In the genomic region with DNA sequence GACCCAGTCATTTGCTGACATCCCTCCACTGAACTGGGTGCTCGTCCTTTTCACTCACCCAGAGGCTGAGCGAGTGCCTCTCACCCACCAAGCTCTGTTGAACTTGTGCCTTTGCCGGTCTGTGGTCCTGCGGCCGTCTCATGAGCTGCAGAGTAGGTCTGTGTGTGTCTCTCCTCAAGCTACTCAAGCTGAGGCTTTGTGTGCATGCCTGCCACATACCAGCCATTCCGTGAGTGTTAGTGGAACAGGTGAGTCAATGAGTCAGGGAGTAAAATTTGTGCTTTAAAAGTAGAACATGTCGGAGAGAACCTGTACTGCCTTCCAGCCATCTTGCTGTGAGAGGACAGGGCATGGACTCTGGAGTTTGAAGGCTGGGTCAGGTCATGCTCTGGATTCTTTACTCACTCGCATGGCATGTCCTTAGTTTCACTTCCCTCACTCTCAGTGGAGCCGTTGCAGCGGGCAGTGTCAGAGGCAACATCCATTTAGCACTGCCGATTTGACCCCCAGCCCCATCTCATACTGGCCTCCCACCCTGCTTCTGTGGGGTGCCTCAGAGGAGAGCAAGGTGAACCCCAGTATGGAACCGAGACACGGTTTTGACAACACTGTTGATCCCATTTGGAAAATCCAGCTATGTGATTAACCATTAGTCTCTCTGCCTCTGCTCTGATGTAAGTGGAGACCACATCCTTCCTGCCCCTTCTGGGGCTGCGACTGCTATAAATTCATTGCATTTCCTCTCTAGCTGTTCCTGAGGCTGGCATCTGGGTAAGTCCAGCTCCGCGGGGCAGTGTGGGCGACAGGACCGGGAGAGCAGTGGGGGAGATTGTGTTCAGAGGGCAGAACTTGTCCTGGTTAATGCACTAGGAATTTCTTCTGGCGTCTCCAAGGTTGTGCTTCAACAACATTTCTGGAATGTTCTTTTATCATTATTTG, we compare ENCODE assay signal across 8 cellular contexts. TPM values are rescaled to one million over a fixed set of nuclear protein-coding genes. Genes with fewer than 3 reads are reported as not detected.
DNase-seq lines count a peak whose midpoint lies in the region; ATAC-seq lines count a peak whose summit lies in the region.

Gene NLRP3 (plus strand): TSS at position 751 of the 939 bp plus-strand sequence. CDS start 2,628 bp downstream, outside the sequence.

- peaks cover 53% of the 10 kb centered on the region for H3K4me1 Mint-ChIP-seq in activated T-cell treated with anti-CD3 and anti-CD28 coated beads, Interleukin-2, amount 50 U/mL, for 4 hours (ENCODE audit: low read depth)

- 64% methylated on average over 19 of the region's 19 CpGs for WGBS in right cardiac atrium

- no peak within 1 kb of the TSS for H3K4me3 ChIP-seq in right cardiac atrium (ENCODE audit: low read length)

- H3K4me3 Mint-ChIP-seq in activated T-cell treated with anti-CD3 and anti-CD28 coated beads, Interleukin-2, amount 50 U/mL, for 4 hours, result peak within 1 kb of the TSS; percentile 81

- intact Hi-C loops in right cardiac atrium (cut with DNase I), result no loop called here

- DNase-seq in NOMO-1 treated with dmso at 0.1 percent for 144 hours (lab: John Stamatoyannopoulos, UW; ENCODE audit: unreplicated experiment), result peak; percentile 80
- peak; percentile 29 for DNase-seq in activated T-cell treated with anti-CD3 and anti-CD28 coated beads, Interleukin-2, amount 50 U/mL, for 4 hours
- peak in 2 of 3 donors; percentile 54 to 66 for DNase-seq in right cardiac atrium
- DNase-seq in stimulated activated CD8-positive, alpha-beta memory T cell treated with anti-CD3 and anti-CD28 coated beads, Interleukin-12 subunit alpha, Interleukin-12 subunit beta, amount 100 ng/mL, for 4 hours (ENCODE audit: low read depth), result peak; percentile 16
- DNase-seq in middle frontal gyrus (ENCODE audit: extremely low spot score, low spot score), result no peak
- DNase-seq in amniotic stem cell (lab: John Stamatoyannopoulos, UW), result no peak

- no peaks in the 10 kb centered on the region for H3K27me3 ChIP-seq in right cardiac atrium (ENCODE audit: control insufficient read depth, insufficient read depth)

- H3K9me3 ChIP-seq in right cardiac atrium (ENCODE audit: control insufficient read depth, low read length), result no peaks in the 10 kb centered on the region

- peaks cover 11% of the 10 kb centered on the region for H3K36me3 Mint-ChIP-seq in activated T-cell treated with anti-CD3 and anti-CD28 coated beads, Interleukin-2, amount 50 U/mL, for 4 hours (ENCODE audit: insufficient read depth)

- H3K9me3 Mint-ChIP-seq in activated T-cell treated with anti-CD3 and anti-CD28 coated beads, Interleukin-2, amount 50 U/mL, for 4 hours, result no peaks in the 10 kb centered on the region

- no peaks in the 10 kb centered on the region for H3K27me3 Mint-ChIP-seq in activated T-cell treated with anti-CD3 and anti-CD28 coated beads, Interleukin-2, amount 50 U/mL, for 4 hours (ENCODE audit: low read depth)

- no peak within 1 kb of the TSS for H3K27ac ChIP-seq in right cardiac atrium (ENCODE audit: low read length)

- ATAC-seq in GM21529 (IDR thresholded peaks at IDR 0.05; ENCODE audit: unreplicated experiment) (peak; percentile 55), right cardiac atrium (peak; percentile 73 to 83), HG03342 (IDR thresholded peaks at IDR 0.05; ENCODE audit: unreplicated experiment) (no peak)
- ATAC-seq in activated T-cell treated with anti-CD3 and anti-CD28 coated beads, Interleukin-2, amount 50 U/mL, for 4 hours, result peak; percentile 65 to 75

- H3K4me1 ChIP-seq in right cardiac atrium (ENCODE audit: control insufficient read depth, insufficient read depth, low read length), result no peaks in the 10 kb centered on the region

RNA-seq across cellular contexts. Expression of gene NLRP3, which starts in this region (rescaled TPM):
- 1 to 10 TPM; 4.1 to 5.4 (median 4.2) TPM for total RNA-seq in activated T-cell treated with anti-CD3 and anti-CD28 coated beads, Interleukin-2, amount 50 U/mL, for 4 hours
- 1 to 10 TPM in 2 of 4 donors, under 1 TPM in 2; 0.63 to 1.1 (median 1.00) TPM for total RNA-seq in right cardiac atrium
- 0.50 TPM for polyA plus RNA-seq in right cardiac atrium

Comparison
In these comparisons a context has a peak if more than half of its experiments do, and no peak if none do; other contexts are left out.
1. DNase-seq: peak in NOMO-1 treated with dmso at 0.1 percent for 144 hours (single experiment), activated T-cell treated with anti-CD3 and anti-CD28 coated beads, Interleukin-2, amount 50 U/mL, for 4 hours (single experiment), right cardiac atrium (2 of 3) and stimulated activated CD8-positive, alpha-beta memory T cell treated with anti-CD3 and anti-CD28 coated beads, Interleukin-12 subunit alpha, Interleukin-12 subunit beta, amount 100 ng/mL, for 4 hours (single experiment); none in middle frontal gyrus (single experiment) and amniotic stem cell (single experiment).